ENCODE assay signal across 8 cellular contexts in genomic region chr12:14418526-14418925, GRCh38. TPM values are rescaled to one million over a fixed set of nuclear protein-coding genes. Genes with fewer than 3 reads are reported as not detected.
DNase-seq lines count a peak whose midpoint lies in the region; FAIRE-seq and TF ChIP-seq lines count a peak whose summit lies in the region.

No MANE protein-coding gene starts in this region.

- H3K4me3 Mint-ChIP-seq in activated CD4-positive, alpha-beta T cell treated with anti-CD3 and anti-CD28 coated beads, Interleukin-2, amount 10 ng/mL, durations not matched to agents 7 days and 5 days: peak overlapping the region; percentile 43
- peak overlapping the region; percentile 49 for H3K4me3 Mint-ChIP-seq in activated naive CD8-positive, alpha-beta T cell

- no peaks in the 10 kb centered on the region for H3K9me2 ChIP-seq in hepatocyte (replicated peaks; ENCODE audit: insufficient read depth)

- H3K36me3 ChIP-seq in hepatocyte (replicated peaks; ENCODE audit: insufficient read depth, low read depth): no peaks in the 10 kb centered on the region
- H3K36me3 ChIP-seq in stomach: peaks cover 0 to 15% (median 0%) of the 10 kb centered on the region in 4 donors

- H3K4me1 ChIP-seq in hepatocyte (ENCODE audit: insufficient read depth) (no peaks in the 10 kb centered on the region), stomach (peaks cover 15 to 68% (median 46%) of the 10 kb centered on the region in 4 donors)

- H3K27ac Mint-ChIP-seq in activated CD4-positive, alpha-beta T cell treated with anti-CD3 and anti-CD28 coated beads, Interleukin-2, amount 10 ng/mL, durations not matched to agents 7 days and 5 days: peak overlapping the region; percentile 81
- H3K27ac Mint-ChIP-seq in activated naive CD8-positive, alpha-beta T cell: peak overlapping the region; percentile 30

- no peak for FAIRE-seq in RCC 7860 (lab: Jason Lieb, UNC)

- H3K4me3 ChIP-seq in hepatocyte (no peak overlapping the region), stomach (peak overlapping the region in 1 of 4 donors; percentile 7)

- POLR2A ChIA-PET in activated CD4-positive, alpha-beta T cell treated with anti-CD3 and anti-CD28 coated beads, Interleukin-2, amount 10 ng/mL, durations not matched to agents 7 days and 5 days (lab: Charles Lee): interaction anchor here (1.1 kb wide), 2 partner anchors 53 to 352 kb away, joined by 4 to 6 read pairs; partner anchors contain the start of gene ATF7IP

- intact Hi-C loops in stomach (cut with DNase I; ENCODE audit: low total_unique reads): no loop called here

- no peaks in the 10 kb centered on the region for H3K9me3 ChIP-seq in hepatocyte (ENCODE audit: low read depth)
- H3K9me3 ChIP-seq in stomach: peaks cover 0 to 8% (median 4%) of the 10 kb centered on the region in 4 donors

- DNase-seq in activated CD4-positive, alpha-beta T cell treated with anti-CD3 and anti-CD28 coated beads, Interleukin-2, amount 10 ng/mL, durations not matched to agents 7 days and 5 days: no peak
- no peak for DNase-seq in activated CD4-positive, alpha-beta T cell treated with anti-CD3 and anti-CD28 coated beads for 4 hours
- no peak for DNase-seq in hepatocyte (ENCODE audit: low spot score)
- no peak for DNase-seq in stomach
- no peak for DNase-seq in RCC 7860 (ENCODE audit: low spot score)
- no peak for DNase-seq in G401 (ENCODE audit: low spot score)
- no peak for DNase-seq in HPDE6-E6E7 (ENCODE audit: extremely low spot score)

- peaks cover 57% of the 10 kb centered on the region for H3K36me3 Mint-ChIP-seq in activated CD4-positive, alpha-beta T cell treated with anti-CD3 and anti-CD28 coated beads, Interleukin-2, amount 10 ng/mL, durations not matched to agents 7 days and 5 days (ENCODE audit: low read depth)
- H3K36me3 Mint-ChIP-seq in activated naive CD8-positive, alpha-beta T cell: peaks cover 28% of the 10 kb centered on the region

- peaks cover 39% of the 10 kb centered on the region for H3K4me1 Mint-ChIP-seq in activated CD4-positive, alpha-beta T cell treated with anti-CD3 and anti-CD28 coated beads, Interleukin-2, amount 10 ng/mL, durations not matched to agents 7 days and 5 days
- H3K4me1 Mint-ChIP-seq in activated naive CD8-positive, alpha-beta T cell (ENCODE audit: low read depth): peaks cover 60% of the 10 kb centered on the region

- H3K79me2 ChIP-seq in hepatocyte: peaks cover 100% of the 10 kb centered on the region

- in situ Hi-C loops in G401 (cut with HindIII; ENCODE audit: low sequenced_read_pairs): no loop called here

- WGBS in hepatocyte (ENCODE audit: low lambda C conversion rate, missing lambda C conversion rate): 49% methylated on average over 2 of the region's 2 CpGs
- 24 to 40% (median 25%) methylated on average over 2 of the region's 2 CpGs for whole genome bisulfite sequencing in stomach, 5 donors

- no peak for TF ChIP-seq POLR2A in stomach (IDR thresholded peaks at IDR 0.05)

- H3K27me3 ChIP-seq in hepatocyte (no peaks in the 10 kb centered on the region), stomach (no peaks in the 10 kb centered on the region)

- peak overlapping the region; percentile 52 for H3K27ac ChIP-seq in hepatocyte
- peak overlapping the region in 4 of 5 donors; percentile 27 to 74 (median 51) for H3K27ac ChIP-seq in stomach

- no peaks in the 10 kb centered on the region for H3K27me3 Mint-ChIP-seq in activated CD4-positive, alpha-beta T cell treated with anti-CD3 and anti-CD28 coated beads, Interleukin-2, amount 10 ng/mL, durations not matched to agents 7 days and 5 days
- H3K27me3 Mint-ChIP-seq in activated naive CD8-positive, alpha-beta T cell: no peaks in the 10 kb centered on the region

- CTCF ChIA-PET in activated CD4-positive, alpha-beta T cell treated with anti-CD3 and anti-CD28 coated beads, Interleukin-2, amount 10 ng/mL, durations not matched to agents 7 days and 5 days (lab: Charles Lee): interaction anchor here (1.1 kb wide), 1 partner anchor 16 kb away, joined by 4 read pairs; no protein-coding TSS in a partner anchor

- H3K9me3 Mint-ChIP-seq in activated CD4-positive, alpha-beta T cell treated with anti-CD3 and anti-CD28 coated beads, Interleukin-2, amount 10 ng/mL, durations not matched to agents 7 days and 5 days: peaks cover 29% of the 10 kb centered on the region
- H3K9me3 Mint-ChIP-seq in activated naive CD8-positive, alpha-beta T cell (ENCODE audit: low read depth): no peaks in the 10 kb centered on the region

- H4K20me1 ChIP-seq in hepatocyte (ENCODE audit: insufficient read depth, poor library complexity, severe bottlenecking): peaks cover 4% of the 10 kb centered on the region

- H2AFZ ChIP-seq in hepatocyte: no peak overlapping the region

- peak; percentile 45 for TF ChIP-seq CTCF in hepatocyte (IDR thresholded peaks at IDR 0.05; ENCODE audit: poor library complexity)
- TF ChIP-seq CTCF in stomach (IDR thresholded peaks at IDR 0.05): peak in 2 of 7 experiments; percentile 16 to 34

- TF ChIP-seq EP300 in stomach (IDR thresholded peaks at IDR 0.05): no peak

- H3K4me2 ChIP-seq in hepatocyte: peak overlapping the region; percentile 29

RNA-seq across cellular contexts. Expression of gene ATF7IP, which starts 53.0 kb away (rescaled TPM):
- total RNA-seq in activated CD4-positive, alpha-beta T cell treated with anti-CD3 and anti-CD28 coated beads, Interleukin-2, amount 10 ng/mL, durations not matched to agents 7 days and 5 days: 100 to 1,000 TPM in 1 of 2 experiments, 10 to 100 TPM in 1; 96.7 to 108 TPM
- total RNA-seq in hepatocyte (46.4 and 52.5 TPM in 2 replicates), stomach (10 to 100 TPM; 47.5 to 91.0 (median 84.8) TPM)
- polyA plus RNA-seq in hepatocyte (24.8 and 28.8 TPM in 2 replicates), stomach (1 to 10 TPM; 4.9 to 6.5 (median 5.7) TPM)
- total RNA-seq in G401 (2014; rRNA removed; shearing (Covaris generic)): 34.2 and 50.9 TPM in 2 replicates
